Comparison of ENCODE assay signal across 22 cellular contexts in the genomic region with DNA sequence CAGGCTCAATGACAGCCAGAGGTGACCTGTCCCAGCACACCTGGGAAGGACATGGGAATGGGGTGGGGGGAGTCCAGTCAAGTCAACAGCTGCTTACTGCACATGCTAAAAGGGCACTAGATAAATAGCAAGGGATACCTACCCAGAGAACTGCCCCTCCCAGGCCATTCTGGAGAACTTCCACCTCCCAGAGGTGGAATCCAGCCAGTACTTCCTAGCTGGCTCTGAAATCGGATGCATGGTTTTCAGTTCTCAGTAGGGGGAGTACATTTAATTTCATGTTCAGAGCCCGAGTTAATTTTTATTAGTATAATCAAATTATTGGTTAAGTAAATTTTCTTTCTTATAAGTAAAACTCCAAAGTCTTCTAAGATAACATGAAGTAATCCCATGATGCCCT. TPM values are rescaled to one million over a fixed set of nuclear protein-coding genes. Genes with fewer than 3 reads are reported as not detected.
A peak's percentile ranks its signal among the peaks of the same experiment; 100 is the strongest.
DNase-seq lines count a peak whose midpoint lies in the region; ATAC-seq and TF ChIP-seq lines count a peak whose summit lies in the region.
"Had no signal": no experiment of that assay in that cellular context is flagged by ENCODE, and none has a peak within 500 bp of the region (broad histone marks: within the 10 kb centered on the region; RNA-seq: fewer than 3 reads in every experiment).

No MANE protein-coding gene starts in this region.

- TF ChIP-seq CTCF in heart right ventricle (IDR thresholded peaks at IDR 0.05) = peak in 5 of 9 donors; percentile 23 to 52 (median 40)
- TF ChIP-seq CTCF in body of pancreas (IDR thresholded peaks at IDR 0.05) = peak in 4 of 7 experiments; percentile 28 to 52 (median 31)
- peak in 3 of 4 experiments; percentile 4 to 7 (median 5) for TF ChIP-seq CTCF in uterus (IDR thresholded peaks at IDR 0.05)

- H3K4me3 ChIP-seq in heart right ventricle (no peak overlapping the region), body of pancreas (no peak overlapping the region), uterus (no peak overlapping the region), HAP-1 (no peak overlapping the region)
- H3K4me3 ChIP-seq: left lung, skin epidermis, tibial artery had no signal

- no peaks in the 10 kb centered on the region for H3K36me3 ChIP-seq in heart right ventricle
- no peaks in the 10 kb centered on the region for H3K36me3 ChIP-seq in body of pancreas (replicated peaks in 1 of 2; ENCODE audit: insufficient read depth in 1 of 2, low read depth in 2 of 2)
- H3K36me3 ChIP-seq in uterus = no peaks in the 10 kb centered on the region
- no peaks in the 10 kb centered on the region for H3K36me3 ChIP-seq in HAP-1 (replicated peaks)
- H3K36me3 ChIP-seq: left lung, tibial artery had no signal

- no peaks in the 10 kb centered on the region for H3K27me3 ChIP-seq in heart right ventricle
- no peaks in the 10 kb centered on the region for H3K27me3 ChIP-seq in body of pancreas
- H3K27me3 ChIP-seq in uterus = no peaks in the 10 kb centered on the region
- H3K27me3 ChIP-seq in HAP-1 (ENCODE audit: low read depth) = no peaks in the 10 kb centered on the region
- H3K27me3 ChIP-seq: left lung, tibial artery had no signal

- H3K9me3 ChIP-seq in heart right ventricle (no peaks in the 10 kb centered on the region), body of pancreas (no peaks in the 10 kb centered on the region), uterus (no peaks in the 10 kb centered on the region), HAP-1 (no peaks in the 10 kb centered on the region)
- H3K9me3 ChIP-seq: left lung, tibial artery had no signal

- DNase-seq in heart right ventricle (no peak), cardiac septum (ENCODE audit: low spot score) (no peak), body of pancreas (peak in 2 of 4 donors; percentile 47 to 64), iPS-NIHi7 (ENCODE audit: extremely low spot score) (peak; percentile 42), uterus (no peak), HAP-1 (ENCODE audit: low spot score in 2 of 2) (no peak), OCI-M1 (lab: John Stamatoyannopoulos, UW) (no peak)
- DNase-seq: activated CD4-positive, alpha-beta T cell treated with anti-CD3 and anti-CD28 coated beads, Interleukin-2, amount 50 U/mL, for 48 hours; activated CD4-positive, CD25-positive, alpha-beta regulatory T cell; activated naive CD4-positive, alpha-beta T cell treated with Interleukin-2 at 50 U/mL for 16 hours; DMS53; effector CD8-positive, alpha-beta T cell; head of caudate nucleus; left lung; midbrain; naive thymus-derived CD8-positive, alpha-beta T cell; NCI-H1436 treated with DMSO at 0.1 percent for 48 hours; T-helper 1 cell; tibial artery had no signal

- WGBS in heart right ventricle, 2 donors = 46 to 73% methylated on average over 2 of the region's 2 CpGs
- 7 to 13% methylated on average over 2 of the region's 2 CpGs for WGBS in body of pancreas, 2 donors

- intact Hi-C loops in heart right ventricle (cut with DNase I) = no loop called here
- intact Hi-C loops in cardiac septum (cut with DNase I) = no loop called here
- intact Hi-C loops in body of pancreas (cut with DNase I) = no loop called here
- intact Hi-C loops in uterus (cut with DNase I; ENCODE audit: low total_unique reads) = no loop called here

- H3K4me1 ChIP-seq in heart right ventricle = peaks cover 5 to 70% (median 49%) of the 10 kb centered on the region in 9 donors
- H3K4me1 ChIP-seq in body of pancreas = peaks cover 4% of the 10 kb centered on the region
- peaks cover 2 to 20% of the 10 kb centered on the region in 2 donors for H3K4me1 ChIP-seq in uterus
- no peaks in the 10 kb centered on the region for H3K4me1 ChIP-seq in HAP-1

- no peak for TF ChIP-seq POLR2A in body of pancreas (IDR thresholded peaks at IDR 0.05)
- TF ChIP-seq POLR2A in uterus (IDR thresholded peaks at IDR 0.05) = no peak

- ATAC-seq in heart right ventricle (peak in 5 of 8 donors; percentile 31 to 58 (median 41)), body of pancreas (no peak), HG02840 (IDR thresholded peaks at IDR 0.05; ENCODE audit: low FRiP score, unreplicated experiment) (no peak)
- ATAC-seq: naive thymus-derived CD8-positive, alpha-beta T cell had no signal

- peak overlapping the region in 6 of 10 donors; percentile 1 to 65 (median 50) for H3K27ac ChIP-seq in heart right ventricle
- H3K27ac ChIP-seq in body of pancreas = no peak overlapping the region
- H3K27ac ChIP-seq in uterus = peak overlapping the region; percentile 69
- H3K27ac ChIP-seq: KMS-11, left lung, skin epidermis had no signal

- in situ Hi-C loops in HAP-1 (cut with MboI; ENCODE audit: low sequenced_read_pairs) = no loop called here

RNA-seq across cellular contexts. Expression of a gene that starts 28.9 kb away (rescaled TPM):
- total RNA-seq in heart right ventricle = 10 to 100 TPM; 36.0 to 68.3 (median 46.8) TPM
- 10 to 100 TPM; 22.1 to 23.9 TPM for polyA plus RNA-seq in heart right ventricle
- total RNA-seq in cardiac septum = 38.9 TPM
- total RNA-seq in body of pancreas = 100 to 1,000 TPM in 1 of 2 donors, 10 to 100 TPM in 1; 90.0 to 210 TPM
- 100 to 1,000 TPM in 2 of 4 donors, 10 to 100 TPM in 2; 57.4 to 195 (median 120) TPM for total RNA-seq in uterus

Comparison
In these comparisons a context has a peak if more than half of its experiments do, and no peak if none do; other contexts are left out.
1. ATAC-seq: peak in heart right ventricle (5 of 8); none in body of pancreas (single experiment) and HG02840 (single experiment).
2. H3K27ac ChIP-seq: peak in heart right ventricle (6 of 10) and uterus (2 of 2); none in body of pancreas (0 of 4).
3. Peak in every context shown above with its lines, with median percentiles within 50 percentile points of each other: CTCF ChIP-seq.